ENCODE assay signal across 8 cellular contexts in genomic region chr19:52270266-52270885, GRCh38. TPM values are rescaled to one million over a fixed set of nuclear protein-coding genes. Genes with fewer than 3 reads are reported as not detected.
A peak's percentile ranks its signal among the peaks of the same experiment; 100 is the strongest.
DNase-seq lines count a peak whose midpoint lies in the region; ATAC-seq and TF ChIP-seq lines count a peak whose summit lies in the region.

No MANE protein-coding gene starts in this region.

- peak overlapping the region; percentile 60 for H3K4me3 ChIP-seq in AG09309 (ENCODE audit: control insufficient read depth, low read depth, low read length)
- H3K4me3 ChIP-seq in vagina: peak overlapping the region; percentile 90 to 93

- H3K36me3 ChIP-seq in vagina: no peaks in the 10 kb centered on the region

- H3K27ac Mint-ChIP-seq in mesothelial cell of epicardium: peak overlapping the region; percentile 98

- H3K27me3 Mint-ChIP-seq in mesothelial cell of epicardium (ENCODE audit: low read depth): no peaks in the 10 kb centered on the region

- ATAC-seq in GM18511 (IDR thresholded peaks at IDR 0.05; ENCODE audit: unreplicated experiment): peak; percentile 15

- H3K27me3 ChIP-seq in vagina: no peaks in the 10 kb centered on the region

- H3K36me3 Mint-ChIP-seq in mesothelial cell of epicardium: peaks cover 22% of the 10 kb centered on the region

- peak overlapping the region; percentile 93 for H3K27ac ChIP-seq in vagina

- H3K9me3 ChIP-seq in vagina: no peaks in the 10 kb centered on the region

- peak overlapping the region; percentile 93 for H3K4me3 Mint-ChIP-seq in mesothelial cell of epicardium

- no peak for DNase-seq in AG09309 (ENCODE audit: low read depth)
- DNase-seq in RPMI7951 (ENCODE audit: low read depth): peak; percentile 20
- DNase-seq in dermis blood vessel endothelial cell: peak; percentile 41
- DNase-seq in mesothelial cell of epicardium (ENCODE audit: low spot score in 2 of 2, unreplicated experiment in 2 of 2): peak in 1 of 2 experiments; percentile 42
- DNase-seq in vagina (ENCODE audit: extremely low spot score in 2 of 2): no peak
- no peak for DNase-seq in NCI-H2227 (lab: John Stamatoyannopoulos, UW; ENCODE audit: unreplicated experiment)
- DNase-seq in glomerular visceral epithelial cell (ENCODE audit: extremely low spot score): no peak

- peaks cover 25% of the 10 kb centered on the region for H3K4me1 ChIP-seq in vagina

- intact Hi-C loops in vagina (cut with DNase I): no loop called here

- peaks cover 13% of the 10 kb centered on the region for H3K9me3 Mint-ChIP-seq in mesothelial cell of epicardium

- TF ChIP-seq POLR2A in vagina (IDR thresholded peaks at IDR 0.05): no peak

- no peak for TF ChIP-seq CTCF in AG09309 (IDR thresholded peaks at IDR 0.05; ENCODE audit: control insufficient read depth, insufficient read depth, low read depth, low read length, missing control alignments)
- TF ChIP-seq CTCF in mesothelial cell of epicardium (IDR thresholded peaks at IDR 0.05; ENCODE audit: unreplicated experiment): no peak
- no peak for TF ChIP-seq CTCF in vagina (IDR thresholded peaks at IDR 0.05)

- peaks cover 20% of the 10 kb centered on the region for H3K4me1 Mint-ChIP-seq in mesothelial cell of epicardium

RNA-seq across cellular contexts. Expression of gene ZNF766, which starts 1.0 kb away (rescaled TPM):
- 11.7 and 13.8 TPM in 2 replicates for total RNA-seq in RPMI7951 (2014; rRNA removed; shearing (Covaris generic))
- total RNA-seq in dermis blood vessel endothelial cell (11.9 and 16.2 TPM in 2 replicates), mesothelial cell of epicardium (26.2 to 28.8 TPM (median 26.9 TPM) in 3 replicates), vagina (5.6 TPM)

RNA-seq across cellular contexts. Expression of gene ZNF480, which starts 26.6 kb away (rescaled TPM):
- total RNA-seq in RPMI7951 (2014; rRNA removed; shearing (Covaris generic)): 8.7 and 10.8 TPM in 2 replicates
- 4.9 and 5.4 TPM in 2 replicates for total RNA-seq in dermis blood vessel endothelial cell
- 16.3 to 18.0 TPM (median 18.0 TPM) in 3 replicates for total RNA-seq in mesothelial cell of epicardium
- 9.1 TPM for total RNA-seq in vagina

Comparison
In these comparisons a context has a peak if more than half of its experiments do, and no peak if none do; other contexts are left out.
1. DNase-seq: peak in RPMI7951 (single experiment) and dermis blood vessel endothelial cell (single experiment); none in AG09309 (single experiment), vagina (0 of 2), NCI-H2227 (single experiment) and glomerular visceral epithelial cell (single experiment).